In the genomic region with DNA sequence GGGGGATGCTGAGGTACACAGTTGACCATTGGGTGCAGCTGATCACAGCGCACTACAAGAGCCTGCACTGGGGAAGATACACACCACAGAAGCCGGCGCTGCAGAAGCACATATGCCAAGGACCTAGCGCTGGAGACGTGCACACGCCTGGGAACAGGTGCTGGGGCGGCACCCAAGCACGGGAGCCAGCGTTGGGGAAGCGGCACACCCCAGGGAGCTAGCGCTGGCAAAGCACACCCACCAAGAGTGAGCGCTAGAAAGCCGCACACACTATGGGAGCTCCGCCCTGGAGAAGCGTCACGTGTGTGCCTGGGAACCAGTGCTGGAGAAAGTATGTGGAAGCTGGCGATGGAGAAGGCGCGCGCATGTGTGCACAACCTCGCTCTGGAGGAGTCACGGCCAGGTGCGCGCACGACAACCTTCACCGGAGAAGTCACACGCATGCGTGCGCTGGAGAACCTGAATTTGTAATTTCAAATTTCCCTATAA, we compare ENCODE assay signal across 8 cellular contexts. TPM values are rescaled to one million over a fixed set of nuclear protein-coding genes. Genes with fewer than 3 reads are reported as not detected.
A peak's percentile ranks its signal among the peaks of the same experiment; 100 is the strongest.
DNase-seq lines count a peak whose midpoint lies in the region; ATAC-seq, FAIRE-seq and TF ChIP-seq lines count a peak whose summit lies in the region.

No MANE protein-coding gene starts in this region.

- peaks cover 2% of the 10 kb centered on the region; the same call in 1 of the 2 replicates for H3K79me1 ChIP-seq in H1 (ENCODE audit: low read depth, low read length)

- H2BK120ac ChIP-seq in H1 (replicated peaks; ENCODE audit: low read depth, low read length), result no peak overlapping the region

- no peak overlapping the region for H2BK20ac ChIP-seq in H1 (ENCODE audit: low read length)

- no peak overlapping the region for H3K4me3 Mint-ChIP-seq in activated CD8-positive, alpha-beta memory T cell treated with anti-CD3 and anti-CD28 coated beads, Interleukin-2, amount 10 ng/mL, durations not matched to agents 7 days and 5 days

- no peaks in the 10 kb centered on the region for H3K27me3 ChIP-seq in H1 (replicated peaks in 1 of 4; ENCODE audit: control insufficient read depth in 3 of 4, extremely low read depth in 1 of 4, insufficient read depth in 3 of 4, low read length in 3 of 4)
- no peaks in the 10 kb centered on the region for H3K27me3 ChIP-seq in tibial artery

- H3K4me2 ChIP-seq in H1 (ENCODE audit: insufficient read depth in 1 of 2, low read depth in 2 of 2, low read length in 2 of 2), result peak overlapping the region; percentile 62 to 66

- FAIRE-seq in H1 (lab: Jason Lieb, UNC), result no peak

- H4K8ac ChIP-seq in H1 (ENCODE audit: extremely low read depth, insufficient read depth, low read length), result no peak overlapping the region

- ATAC-seq in activated CD8-positive, alpha-beta memory T cell treated with anti-CD3 and anti-CD28 coated beads, Interleukin-2, amount 10 ng/mL, durations not matched to agents 7 days and 5 days, result no peak
- no peak for ATAC-seq in HG03521 (IDR thresholded peaks at IDR 0.05; ENCODE audit: unreplicated experiment)

- TF ChIP-seq EP300 in H1 (IDR thresholded peaks at IDR 0.05; ENCODE audit: borderline replicate concordance in 1 of 2, low read depth in 2 of 2, low read length in 2 of 2), result no peak

- no peak overlapping the region for H2AK5ac ChIP-seq in H1 (ENCODE audit: low read depth, low read length)

- no peak overlapping the region for H3K27ac Mint-ChIP-seq in activated CD8-positive, alpha-beta memory T cell treated with anti-CD3 and anti-CD28 coated beads, Interleukin-2, amount 10 ng/mL, durations not matched to agents 7 days and 5 days

- no peak overlapping the region for H4K5ac ChIP-seq in H1 (ENCODE audit: insufficient read length, low read depth, low read length)

- CTCF ChIA-PET in HEK293T (lab: Yijun Ruan, JAX), result no interaction called here
- CTCF ChIA-PET in H1 (lab: Charles Lee; ENCODE audit: partially characterized antibody), result interaction anchor here (1.1 to 1.6 kb wide), 2 partner anchors 23 to 48 kb away, joined by 3 to 5 read pairs; no protein-coding TSS in a partner anchor
- CTCF ChIA-PET in activated CD8-positive, alpha-beta memory T cell treated with anti-CD3 and anti-CD28 coated beads, Interleukin-2, amount 10 ng/mL, durations not matched to agents 7 days and 5 days (lab: Charles Lee), result no interaction called here

- H3K23me2 ChIP-seq in H1 (ENCODE audit: low read depth, low read length), result no peaks in the 10 kb centered on the region; the same call in 1 of the 2 replicates

- H3K9me3 Mint-ChIP-seq in activated CD8-positive, alpha-beta memory T cell treated with anti-CD3 and anti-CD28 coated beads, Interleukin-2, amount 10 ng/mL, durations not matched to agents 7 days and 5 days (ENCODE audit: low read depth), result no peaks in the 10 kb centered on the region

- H3K36me3 ChIP-seq in H1 (ENCODE audit: control insufficient read depth in 2 of 4, insufficient read depth in 4 of 4, low read length in 3 of 4), result no peaks in the 10 kb centered on the region
- H3K36me3 ChIP-seq in tibial artery, result no peaks in the 10 kb centered on the region

- no peak overlapping the region for H3K56ac ChIP-seq in H1 (replicated peaks; ENCODE audit: insufficient read length, low read depth, low read length)

- H3K79me2 ChIP-seq in H1 (ENCODE audit: control insufficient read depth in 1 of 2, insufficient read depth in 2 of 2, low read length in 2 of 2), result peaks cover 0 to 27% of the 10 kb centered on the region in 2 experiments; a peak in 2 of 4 replicates

- intact Hi-C loops in tibial artery (cut with DNase I; ENCODE audit: low total_unique reads), result loop anchor here (10.0 kb wide), 1 partner anchor 202 kb away; a partner anchor contains a TSS

- H4K91ac ChIP-seq in H1 (replicated peaks; ENCODE audit: insufficient read length, low read length), result peak overlapping the region; percentile 19

- peaks cover 7% of the 10 kb centered on the region for H3K27me3 Mint-ChIP-seq in activated CD8-positive, alpha-beta memory T cell treated with anti-CD3 and anti-CD28 coated beads, Interleukin-2, amount 10 ng/mL, durations not matched to agents 7 days and 5 days

- H2BK12ac ChIP-seq in H1 (ENCODE audit: low read depth, low read length), result no peak overlapping the region

- peaks cover 0 to 4% (median 2%) of the 10 kb centered on the region in 4 experiments; a peak in 2 of 7 replicates for H3K4me1 ChIP-seq in H1 (replicated peaks in 1 of 4; ENCODE audit: control insufficient read depth in 3 of 4, insufficient read depth in 4 of 4, low read length in 3 of 4)
- peaks cover 0 to 12% (median 4%) of the 10 kb centered on the region in 4 donors for H3K4me1 ChIP-seq in tibial artery

- H3K4me3 ChIP-seq in H1 (ENCODE audit: extremely low read depth in 1 of 4, insufficient read depth in 2 of 4, low read depth in 3 of 4, low read length in 4 of 4), result peak overlapping the region; percentile 33 to 58 (median 42)
- H3K4me3 ChIP-seq in tibial artery, result peak overlapping the region; percentile 35 to 42

- no peak overlapping the region for H3K23ac ChIP-seq in H1 (ENCODE audit: insufficient read length)

- no peak overlapping the region for H3K18ac ChIP-seq in H1 (ENCODE audit: extremely low read depth, low read length)

- no peak; a peak in 1 of 3 replicates for TF ChIP-seq POLR2A in H1 (IDR thresholded peaks at IDR 0.05; ENCODE audit: control extremely low read depth in 1 of 2, low read depth in 2 of 2, low read length in 2 of 2)

- peak overlapping the region; percentile 32; the same call in 1 of the 2 replicates for H2BK5ac ChIP-seq in H1 (ENCODE audit: low read depth, low read length)

- H3K14ac ChIP-seq in H1 (ENCODE audit: insufficient read length), result no peak overlapping the region

- H3K9me3 ChIP-seq in H1 (ENCODE audit: insufficient read depth in 2 of 2, low read depth in 1 of 2, low read length in 1 of 2) (no peaks in the 10 kb centered on the region), tibial artery (no peaks in the 10 kb centered on the region)

- WGBS in H1 (ENCODE audit: extremely low coverage in 1 of 2, insufficient coverage in 1 of 2, insufficient read length in 1 of 2, insufficient replicate concordance in 2 of 2, low coverage in 1 of 2, low lambda C conversion rate in 2 of 2, missing lambda C conversion rate in 1 of 2), 2 experiments, result 54% methylated on average over 27 of the region's 29 CpGs; no CpG with 5 or more reads in 1 of the 2 experiments

- H2AFZ ChIP-seq in H1 (ENCODE audit: low read length), result peak overlapping the region; percentile 60; the same call in 1 of the 2 replicates

- no peak overlapping the region for H3K4ac ChIP-seq in H1 (replicated peaks; ENCODE audit: insufficient read length, low read depth, low read length)

- TF ChIP-seq CTCF in H1 (IDR thresholded peaks at IDR 0.05; ENCODE audit: control extremely low read depth in 1 of 3, insufficient read depth in 1 of 3, low read depth in 1 of 3, low read length in 3 of 3) (no peak), tibial artery (IDR thresholded peaks at IDR 0.05) (no peak)

- no peak overlapping the region for H2BK15ac ChIP-seq in H1 (ENCODE audit: low read length)

- peaks cover 37% of the 10 kb centered on the region for H3K4me1 Mint-ChIP-seq in activated CD8-positive, alpha-beta memory T cell treated with anti-CD3 and anti-CD28 coated beads, Interleukin-2, amount 10 ng/mL, durations not matched to agents 7 days and 5 days

- no peak for TF ChIP-seq RAD21 in H1 (IDR thresholded peaks at IDR 0.05 in 1 of 2, conservative IDR thresholded peaks at IDR 0.05 in 1 of 2; ENCODE audit: low read depth in 2 of 2, low read length in 2 of 2)

- peaks cover 4% of the 10 kb centered on the region for H3K36me3 Mint-ChIP-seq in activated CD8-positive, alpha-beta memory T cell treated with anti-CD3 and anti-CD28 coated beads, Interleukin-2, amount 10 ng/mL, durations not matched to agents 7 days and 5 days

- POLR2A ChIA-PET in HEK293T (lab: Yijun Ruan, JAX), result no interaction called here
- POLR2A ChIA-PET in H1 (lab: Charles Lee; ENCODE audit: partially characterized antibody), result interaction anchor here (0.9 kb wide), 1 partner anchor 36 kb away, joined by 3 read pairs; no protein-coding TSS in a partner anchor

- peak overlapping the region in 2 of 4 experiments; percentile 30 to 49; a peak in 3 of 7 replicates for H3K9ac ChIP-seq in H1 (replicated peaks in 1 of 4; ENCODE audit: extremely low read depth in 1 of 4, low read depth in 3 of 4, low read length in 3 of 4)

- DNase-seq in AG08396 (ENCODE audit: low spot score) (peak; percentile 76), HEK293T (ENCODE audit: extremely low spot score) (peak; percentile 74), OCI-M1 (lab: John Stamatoyannopoulos, UW) (peak; percentile 67), H1 (ENCODE audit: low read depth in 1 of 2, low spot score in 2 of 2) (peak in 1 of 2 experiments; percentile 36), lung microvascular endothelial cell (ENCODE audit: low read depth in 2 of 2) (peak; percentile 65 to 70), tibial artery (peak; percentile 45 to 62)
- DNase-seq in activated CD8-positive, alpha-beta memory T cell treated with anti-CD3 and anti-CD28 coated beads, Interleukin-2, amount 10 ng/mL, durations not matched to agents 7 days and 5 days, result no peak

- H3K27ac ChIP-seq in H1 (ENCODE audit: low read depth, low read length) (no peak overlapping the region), tibial artery (no peak overlapping the region)

- H4K20me1 ChIP-seq in H1 (replicated peaks in 1 of 2; ENCODE audit: control insufficient read depth in 1 of 2, insufficient read depth in 2 of 2, low read length in 2 of 2), result no peaks in the 10 kb centered on the region

TF ChIP-seq in HEK293T, 16 proteins besides CTCF, POLR2A, EP300 and RAD21:
- no peak for TF ChIP-seq FOXM1 (IDR thresholded peaks at IDR 0.05; ENCODE audit: borderline replicate concordance)
- peak; percentile 79 for TF ChIP-seq L3MBTL2 (conservative IDR thresholded peaks at IDR 0.05)

RNA-seq across cellular contexts. Expression of a gene that starts 4.5 kb away (rescaled TPM):
- total RNA-seq in H1 (2021; fragmentation: NEBNext Ultra II Directional; extraction: Animal tissue kit (Norgen Biotek cat#: 25700)), result 15.2 and 15.4 TPM in 2 replicates
- polyA plus RNA-seq in H1 (2011; rRNA removed), result 7.6 and 7.8 TPM in 2 replicates
- polyA plus RNA-seq in H1 (2011; cell fraction: cytosol; rRNA removed), result 8.4 TPM
- polyA plus RNA-seq in H1 (2011; cell fraction: nucleus; rRNA removed), result 7.9 TPM
- polyA plus RNA-seq in H1 (2012, experiment 1 of 2), result 8.3 to 9.8 TPM (median 9.0 TPM) in 4 replicates
- polyA plus RNA-seq in H1 (2012, experiment 2 of 2), result 4.8 TPM
- 6.6 TPM for polyA plus RNA-seq in H1 (2013, experiment 1 of 2)
- polyA plus RNA-seq in H1 (2013, experiment 2 of 2), result 6.8 TPM
- 16.4 and 23.2 TPM in 2 replicates for polyA minus RNA-seq in H1 (2011; rRNA and poly(A)+ RNA removed)
- polyA minus RNA-seq in H1 (2011; cell fraction: cytosol; rRNA and poly(A)+ RNA removed), result 10.3 TPM
- polyA minus RNA-seq in H1 (2011; cell fraction: nucleus; rRNA and poly(A)+ RNA removed), result 25.0 TPM
- total RNA-seq in lung microvascular endothelial cell, result 6.1 and 6.2 TPM in 2 replicates
- total RNA-seq in activated CD8-positive, alpha-beta memory T cell treated with anti-CD3 and anti-CD28 coated beads, Interleukin-2, amount 10 ng/mL, durations not matched to agents 7 days and 5 days, result 10 to 100 TPM; 18.4 to 18.8 TPM
